21 cellular contexts compared by ENCODE assay signal in the genomic region with DNA sequence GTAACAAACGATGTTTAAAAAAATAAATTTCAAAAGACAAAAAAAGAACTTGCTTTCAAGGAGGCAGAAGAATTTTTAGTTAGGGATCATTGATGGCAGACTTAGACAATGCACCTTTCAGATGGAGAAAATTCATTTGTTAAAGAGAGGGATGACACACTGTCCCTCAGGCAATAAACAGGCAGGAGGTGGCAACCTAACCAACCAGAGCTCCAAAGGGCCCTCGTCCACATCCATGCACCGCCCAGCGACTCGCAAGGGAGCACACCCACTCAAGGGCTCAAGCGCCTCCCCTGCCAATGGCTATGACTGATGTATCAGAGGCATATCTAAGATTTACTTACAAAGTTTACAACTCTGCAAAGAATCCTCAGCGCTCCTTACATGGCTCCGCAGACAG.
DNase-seq lines count a peak whose midpoint lies in the region; ATAC-seq and TF ChIP-seq lines count a peak whose summit lies in the region.
"Had no signal": no experiment of that assay in that cellular context is flagged by ENCODE, and none has a peak within 500 bp of the region (broad histone marks: within the 10 kb centered on the region; RNA-seq: fewer than 3 reads in every experiment).

No MANE protein-coding gene starts in this region.

- H2AFZ ChIP-seq in mammary epithelial cell (ENCODE audit: low read depth, low read length) (no peak overlapping the region), smooth muscle cell (ENCODE audit: low read depth) (no peak overlapping the region)
- H2AFZ ChIP-seq: PC-9 had no signal

- H3K4me3 Mint-ChIP-seq in MCF 10A (ENCODE audit: unreplicated experiment): no peak overlapping the region
- H3K4me3 Mint-ChIP-seq: IgD-negative memory B cell had no signal

- WGBS in mammary epithelial cell (ENCODE audit: low coverage, missing lambda C conversion rate): 82% methylated on average over 8 of the region's 8 CpGs
- 89% methylated on average over 8 of the region's 8 CpGs for WGBS in smooth muscle cell (ENCODE audit: low lambda C conversion rate)

- H3K4me3 ChIP-seq in mammary epithelial cell (replicated peaks in 1 of 3; ENCODE audit: insufficient read depth in 1 of 3, low read depth in 2 of 3, low read length in 3 of 3) (no peak overlapping the region), smooth muscle cell (no peak overlapping the region)
- H3K4me3 ChIP-seq: HAP-1, PC-9 had no signal

- no peak overlapping the region for H3K27ac ChIP-seq in mammary epithelial cell (ENCODE audit: insufficient read depth, low read depth, low read length)
- no peak overlapping the region for H3K27ac ChIP-seq in foreskin keratinocyte
- no peak overlapping the region for H3K27ac ChIP-seq in smooth muscle cell (ENCODE audit: low read depth)
- H3K27ac ChIP-seq: HL-60, KMS-11, PC-9 had no signal

- H4K20me1 ChIP-seq in mammary epithelial cell (ENCODE audit: insufficient read depth, low read length): no peaks in the 10 kb centered on the region
- H4K20me1 ChIP-seq in smooth muscle cell (ENCODE audit: low read depth): no peaks in the 10 kb centered on the region

- H3K36me3 Mint-ChIP-seq in MCF 10A (ENCODE audit: insufficient read depth, unreplicated experiment): peaks cover 68% of the 10 kb centered on the region

- TF ChIP-seq CTCF in mammary epithelial cell (conservative IDR thresholded peaks at IDR 0.05 in 1 of 2, IDR thresholded peaks at IDR 0.05 in 1 of 2; ENCODE audit: extremely low read depth in 1 of 2, insufficient read depth in 1 of 2, low read depth in 1 of 2, low read length in 2 of 2) (no peak), MCF 10A (IDR thresholded peaks at IDR 0.05; ENCODE audit: unreplicated experiment) (no peak), foreskin keratinocyte (conservative IDR thresholded peaks at IDR 0.05) (no peak), smooth muscle cell (IDR thresholded peaks at IDR 0.05; ENCODE audit: borderline replicate concordance, insufficient read depth, poor library complexity, severe bottlenecking) (no peak)

- BruUV-seq in mammary epithelial cell (replicated peaks; lab: Mats Ljungman, UMichigan): no TSS peak
- BruUV-seq in MCF 10A (replicated peaks; lab: Mats Ljungman, UMichigan): no TSS peak

- H3K27ac Mint-ChIP-seq in MCF 10A (ENCODE audit: low read depth, unreplicated experiment): no peak overlapping the region
- H3K27ac Mint-ChIP-seq: IgD-negative memory B cell had no signal

- in situ Hi-C loops in mammary epithelial cell (cut with MboI; ENCODE audit: low sequenced_read_pairs in 2 of 2): no loop called here
- in situ Hi-C loops in SK-MEL-5 (cut with HindIII; ENCODE audit: low pct_unique_long_range_greater_than_20kb, low sequenced_read_pairs): no loop called here

- H3K4me1 Mint-ChIP-seq in MCF 10A (ENCODE audit: insufficient read depth, unreplicated experiment): no peaks in the 10 kb centered on the region

- dilution Hi-C loops in mammary epithelial cell (cut with HindIII; ENCODE audit: low sequenced_read_pairs): no loop called here

- no peaks in the 10 kb centered on the region for H3F3A ChIP-seq in smooth muscle cell (ENCODE audit: low read depth)

- ATAC-seq in foreskin keratinocyte (peak; percentile 72), GM18873 (IDR thresholded peaks at IDR 0.05; ENCODE audit: low FRiP score, unreplicated experiment) (no peak), HG02588 (IDR thresholded peaks at IDR 0.05; ENCODE audit: unreplicated experiment) (no peak)

- H3K9me3 ChIP-seq in mammary epithelial cell (replicated peaks; ENCODE audit: insufficient read depth, low read length) (no peaks in the 10 kb centered on the region), smooth muscle cell (replicated peaks; ENCODE audit: low read depth) (no peaks in the 10 kb centered on the region)
- H3K9me3 ChIP-seq: HAP-1 had no signal

- DNase-seq in mammary epithelial cell: peak; percentile 22
- DNase-seq in MCF 10A (ENCODE audit: unreplicated experiment): no peak
- DNase-seq in SK-MEL-5 (ENCODE audit: low read depth, low spot score): peak; percentile 8
- DNase-seq in foreskin keratinocyte: peak in 1 of 2 donors; percentile 6
- DNase-seq in smooth muscle cell (lab: John Stamatoyannopoulos, UW; ENCODE audit: unreplicated experiment): no peak
- DNase-seq: GOT3, NCI-H1092, NCI-H1417 treated with DMSO at 0.1 percent for 48 hours, NCI-H1694 treated with DMSO at 0.1 percent for 48 hours, NCI-H2081, NCI-H524, NCI-H774, PC-9, RPMI8226, SHP77 had no signal

- CTCF ChIA-PET in mammary epithelial cell (lab: Charles Lee; ENCODE audit: low non-redundant PET): no interaction called here
- CTCF ChIA-PET in MCF 10A (lab: Yijun Ruan, JAX): interaction anchor here (0.6 kb wide), 2 partner anchors 63 to 179 kb away, joined by 3 read pairs; no protein-coding TSS in a partner anchor

- H3K27me3 ChIP-seq in mammary epithelial cell (ENCODE audit: insufficient read depth, low read length): no peaks in the 10 kb centered on the region
- H3K27me3 ChIP-seq in foreskin keratinocyte: no peaks in the 10 kb centered on the region
- no peaks in the 10 kb centered on the region for H3K27me3 ChIP-seq in smooth muscle cell (ENCODE audit: low read depth)

- H3K36me3 ChIP-seq in mammary epithelial cell (ENCODE audit: insufficient read depth, low read length): peaks cover 13% of the 10 kb centered on the region
- no peaks in the 10 kb centered on the region for H3K36me3 ChIP-seq in smooth muscle cell (ENCODE audit: low read depth)

- H3K4me2 ChIP-seq in mammary epithelial cell (ENCODE audit: insufficient read depth, low read depth, low read length) (no peak overlapping the region), smooth muscle cell (no peak overlapping the region)
- H3K4me2 ChIP-seq: KMS-11, PC-9 had no signal

- no peaks in the 10 kb centered on the region for H3K27me3 Mint-ChIP-seq in MCF 10A (ENCODE audit: insufficient read depth, unreplicated experiment)
- H3K27me3 Mint-ChIP-seq: IgD-negative memory B cell had no signal

- H3K9me3 Mint-ChIP-seq in MCF 10A (ENCODE audit: unreplicated experiment): no peaks in the 10 kb centered on the region
- H3K9me3 Mint-ChIP-seq: IgD-negative memory B cell had no signal

- intact Hi-C loops in mammary epithelial cell (cut with micrococcal nuclease): no loop called here
- intact Hi-C loops in MCF 10A (cut with micrococcal nuclease): no loop called here

- H3K4me1 ChIP-seq in mammary epithelial cell (ENCODE audit: insufficient read depth, low read length) (no peaks in the 10 kb centered on the region), foreskin keratinocyte (no peaks in the 10 kb centered on the region), smooth muscle cell (ENCODE audit: low read depth) (no peaks in the 10 kb centered on the region)
- H3K4me1 ChIP-seq: HAP-1 had no signal

- H3K79me2 ChIP-seq in mammary epithelial cell (ENCODE audit: insufficient read depth, low read length) (no peaks in the 10 kb centered on the region), smooth muscle cell (ENCODE audit: low read depth) (no peaks in the 10 kb centered on the region)

- no peak overlapping the region for H3K9ac ChIP-seq in mammary epithelial cell (ENCODE audit: insufficient read depth, low read length)
- no peak overlapping the region for H3K9ac ChIP-seq in smooth muscle cell (ENCODE audit: low read depth)
- H3K9ac ChIP-seq: KMS-11 had no signal

- POLR2A ChIA-PET in MCF 10A (lab: Yijun Ruan, JAX): no interaction called here

Comparison
In these comparisons a context has a peak if more than half of its experiments do, and no peak if none do; other contexts are left out.
1. DNase-seq: peak in mammary epithelial cell (single experiment) and SK-MEL-5 (single experiment); none in MCF 10A (single experiment) and smooth muscle cell (single experiment).